In genomic region chr3:126885425-126885824, GRCh38 we compare ENCODE assay signal across 17 cellular contexts.
DNase-seq lines count a peak whose midpoint lies in the region; ATAC-seq and TF ChIP-seq lines count a peak whose summit lies in the region.
"Had no signal": no experiment of that assay in that cellular context is flagged by ENCODE, and none has a peak within 500 bp of the region (broad histone marks: within the 10 kb centered on the region; RNA-seq: fewer than 3 reads in every experiment).

No MANE protein-coding gene starts in this region.

- DNase-seq in SK-N-SH (no peak), IMR-90 (no peak), omental fat pad (ENCODE audit: low spot score) (no peak), colonic mucosa (no peak), NCI-H446 (lab: John Stamatoyannopoulos, UW) (no peak)
- DNase-seq: Calu3; CD4-positive, alpha-beta T cell; CD8-positive, alpha-beta memory T cell; DMS53; DMS79 treated with DMSO at 0.1 percent for 48 hours; GF-D8; GM23248; H7; HCEC 1CT had no signal

- H2BK20ac ChIP-seq in IMR-90 (ENCODE audit: low read depth, low read length) = no peak overlapping the region

- in situ Hi-C loops in IMR-90 (cut with MboI; ENCODE audit: low sequenced_read_pairs) = no loop called here

- H2AFZ ChIP-seq in SK-N-SH (ENCODE audit: low read depth) (no peak overlapping the region), IMR-90 (replicated peaks; ENCODE audit: low read length, poor library complexity) (no peak overlapping the region)
- H2AFZ ChIP-seq: GM23248 had no signal

- no TSS peak for BruUV-seq in IMR-90 (replicated peaks; lab: Mats Ljungman, UMichigan)

- H3K9me3 ChIP-seq in SK-N-SH (no peaks in the 10 kb centered on the region), IMR-90 (ENCODE audit: control insufficient read depth, insufficient read depth, low read length) (no peaks in the 10 kb centered on the region), colonic mucosa (no peaks in the 10 kb centered on the region)
- H3K9me3 ChIP-seq: BLaER1 treated with 17β-estradiol and CSF1 and Interleukin-3, amounts not matched to agents 10 nM and 100 nM had no signal

- H3K36me3 ChIP-seq in SK-N-SH (replicated peaks in 1 of 2; ENCODE audit: control insufficient read depth in 1 of 2, insufficient read depth in 2 of 2, low read length in 1 of 2) (peaks cover 0 to 2% of the 10 kb centered on the region in 2 experiments), IMR-90 (ENCODE audit: control insufficient read depth, insufficient read depth, low read length) (no peaks in the 10 kb centered on the region), colonic mucosa (no peaks in the 10 kb centered on the region)

- no peak overlapping the region for H3K18ac ChIP-seq in IMR-90 (ENCODE audit: low read depth, low read length)

- H4K8ac ChIP-seq in IMR-90 (ENCODE audit: low read depth in 2 of 2, low read length in 2 of 2) = no peak overlapping the region

- TF ChIP-seq POLR2A in IMR-90 (IDR thresholded peaks at IDR 0.05; ENCODE audit: low read depth, low read length) = no peak

- H4K5ac ChIP-seq in IMR-90 (ENCODE audit: low read depth, low read length) = no peak overlapping the region

- H3K9ac ChIP-seq in SK-N-SH = no peak overlapping the region
- no peak overlapping the region for H3K9ac ChIP-seq in IMR-90 (ENCODE audit: low read depth, low read length)
- no peak overlapping the region for H3K9ac ChIP-seq in colonic mucosa (ENCODE audit: low read depth in 2 of 2, low read length in 2 of 2)
- H3K9ac ChIP-seq: BLaER1 treated with 17β-estradiol and CSF1 and Interleukin-3, amounts not matched to agents 10 nM and 100 nM; GM23248 had no signal

- H3K23ac ChIP-seq in IMR-90 (ENCODE audit: low read depth, low read length) = no peak overlapping the region

- H2AK5ac ChIP-seq in IMR-90 (ENCODE audit: low read depth, low read length) = no peak overlapping the region

- H3K4me1 ChIP-seq in SK-N-SH (ENCODE audit: control insufficient read depth in 1 of 2, insufficient read depth in 2 of 2, low read depth in 1 of 2, low read length in 1 of 2) = peaks cover 9 to 46% of the 10 kb centered on the region in 2 experiments
- peaks cover 10% of the 10 kb centered on the region for H3K4me1 ChIP-seq in IMR-90 (ENCODE audit: control insufficient read depth, insufficient read depth, low read length)
- no peaks in the 10 kb centered on the region for H3K4me1 ChIP-seq in colonic mucosa

- no peaks in the 10 kb centered on the region for H3K9me2 ChIP-seq in SK-N-SH

- TF ChIP-seq RAD21 in SK-N-SH (IDR thresholded peaks at IDR 0.05; ENCODE audit: low read length) (no peak), IMR-90 (IDR thresholded peaks at IDR 0.05; ENCODE audit: low read length) (no peak)

- dilution Hi-C loops in IMR-90 (cut with HindIII; ENCODE audit: low sequenced_read_pairs, unreplicated experiment) = no loop called here

- 65% methylated on average over 1 of the region's 1 CpG for WGBS in SK-N-SH (ENCODE audit: low lambda C conversion rate)
- no CpG with 5 or more reads among the region's 1 CpG for whole genome bisulfite sequencing in IMR-90 (ENCODE audit: extremely low coverage in 2 of 2, insufficient read length in 1 of 2), 2 experiments

- TF ChIP-seq CTCF in SK-N-SH (IDR thresholded peaks at IDR 0.05) (no peak), IMR-90 (conservative IDR thresholded peaks at IDR 0.05; ENCODE audit: low read depth, low read length) (no peak), omental fat pad (IDR thresholded peaks at IDR 0.05) (no peak), colonic mucosa (IDR thresholded peaks at IDR 0.05) (no peak)

- no peaks in the 10 kb centered on the region for H3K79me2 ChIP-seq in SK-N-SH (ENCODE audit: insufficient read depth)

- no peaks in the 10 kb centered on the region for H3K79me1 ChIP-seq in IMR-90 (ENCODE audit: low read depth in 1 of 2, low read length in 2 of 2)

- H3K4me3 ChIP-seq in SK-N-SH (ENCODE audit: low read depth in 2 of 2, low read length in 1 of 2) (no peak overlapping the region), IMR-90 (ENCODE audit: insufficient read depth, low read depth, low read length) (no peak overlapping the region), colonic mucosa (no peak overlapping the region)
- H3K4me3 ChIP-seq: BLaER1 treated with 17β-estradiol and CSF1 and Interleukin-3, amounts not matched to agents 10 nM and 100 nM; GM23248 had no signal

- H3K27ac ChIP-seq in SK-N-SH (ENCODE audit: low read depth in 2 of 2, low read length in 1 of 2) = no peak overlapping the region
- H3K27ac ChIP-seq in IMR-90 (ENCODE audit: insufficient read depth, low read length) = no peak overlapping the region
- no peak overlapping the region for H3K27ac ChIP-seq in colonic mucosa
- H3K27ac ChIP-seq: 22Rv1; BLaER1 treated with 17β-estradiol and CSF1 and Interleukin-3, amounts not matched to agents 10 nM and 100 nM; GM23248 had no signal

- intact Hi-C loops in IMR-90 (cut with micrococcal nuclease) (no loop called here), colonic mucosa (cut with DNase I) (no loop called here)

- no peaks in the 10 kb centered on the region for H4K20me1 ChIP-seq in SK-N-SH (ENCODE audit: insufficient read depth)
- no peaks in the 10 kb centered on the region; the same call in 1 of the 2 replicates for H4K20me1 ChIP-seq in IMR-90 (ENCODE audit: insufficient read depth, low read length)

- H3K56ac ChIP-seq in IMR-90 (ENCODE audit: extremely low read depth, insufficient read depth, low read length) = no peak overlapping the region

- H2BK15ac ChIP-seq in IMR-90 (ENCODE audit: low read depth, low read length) = no peak overlapping the region

- no peak overlapping the region for H3K4ac ChIP-seq in IMR-90 (ENCODE audit: low read depth, low read length)

- no peak overlapping the region for H2BK120ac ChIP-seq in IMR-90 (ENCODE audit: low read depth, low read length)

- POLR2A ChIA-PET in SK-N-SH (lab: Yijun Ruan, JAX) (no interaction called here), IMR-90 (lab: Charles Lee; ENCODE audit: unreplicated experiment) (no interaction called here)

- peaks cover 8% of the 10 kb centered on the region for H3F3A ChIP-seq in SK-N-SH (replicated peaks; ENCODE audit: insufficient read depth)

- no peak for ATAC-seq in SK-N-SH treated with all-trans-retinoic acid at 6 μM for 48 hours
- peak; percentile 41 for ATAC-seq in IMR-90 (ENCODE audit: low read depth)
- peak; percentile 72 for ATAC-seq in omental fat pad (ENCODE audit: low FRiP score)

- H2AK9ac ChIP-seq in IMR-90 (replicated peaks; ENCODE audit: low read depth, low read length, poor library complexity) = no peak overlapping the region

- TF ChIP-seq EP300 in SK-N-SH (IDR thresholded peaks at IDR 0.05; ENCODE audit: borderline replicate concordance in 1 of 2, low read depth in 1 of 2, low read length in 1 of 2) = no peak

- H3K27me3 ChIP-seq in SK-N-SH (ENCODE audit: insufficient read depth) (no peaks in the 10 kb centered on the region), IMR-90 (ENCODE audit: control insufficient read depth, insufficient read depth, low read length) (no peaks in the 10 kb centered on the region), colonic mucosa (no peaks in the 10 kb centered on the region)

- CTCF ChIA-PET in SK-N-SH (lab: Yijun Ruan, JAX) = interaction anchor here (0.7 to 2.2 kb wide), 3 partner anchors 13 to 206 kb away, joined by 3 to 7 read pairs (median 3); no protein-coding TSS in a partner anchor
- CTCF ChIA-PET in IMR-90 (lab: Yijun Ruan, JAX) = no interaction called here

- no peak overlapping the region for H2BK5ac ChIP-seq in IMR-90 (ENCODE audit: low read depth, low read length, poor library complexity, severe bottlenecking)

- H3K9me1 ChIP-seq in IMR-90 (ENCODE audit: insufficient read depth, low read length) = peaks cover 3% of the 10 kb centered on the region; the same call in 1 of the 2 replicates

- no peak overlapping the region for H3K14ac ChIP-seq in IMR-90 (replicated peaks; ENCODE audit: low read depth, low read length)

- no peak overlapping the region for H4K91ac ChIP-seq in IMR-90 (ENCODE audit: insufficient read depth, low read depth, low read length)

- H3K4me2 ChIP-seq in SK-N-SH (0 out of 2 replicates have a peak overlapping the region, but pooled peaks have one; percentile 65), IMR-90 (ENCODE audit: low read depth, low read length) (no peak overlapping the region)

TF ChIP-seq in SK-N-SH, 30 proteins besides CTCF, POLR2A, EP300 and RAD21:
- TF ChIP-seq FOXM1 (IDR thresholded peaks at IDR 0.05; ENCODE audit: low read depth) (no peak), MXI1 (IDR thresholded peaks at IDR 0.05; ENCODE audit: low read depth, low read length) (no peak), SMC3 (IDR thresholded peaks at IDR 0.05; ENCODE audit: low read depth, low read length) (no peak)
TF ChIP-seq in SK-N-SH: peak in this region for 0.

TF ChIP-seq in SK-N-SH treated with all-trans-retinoic acid at 6 μM for 48 hours, 23 proteins besides CTCF, POLR2A, EP300 and RAD21:
- TF ChIP-seq ZNF8 (CRISPR knock-in tag; IDR thresholded peaks at IDR 0.05) = no peak
- no peak for TF ChIP-seq OSR1 (CRISPR knock-in tag; IDR thresholded peaks at IDR 0.05)
TF ChIP-seq in SK-N-SH treated with all-trans-retinoic acid at 6 μM for 48 hours: peak in this region for 0.

TF ChIP-seq in IMR-90, 13 proteins besides CTCF, POLR2A, EP300 and RAD21 (continues in another document):
- TF ChIP-seq ELK1 (IDR thresholded peaks at IDR 0.05; ENCODE audit: borderline replicate concordance, low read depth, low read length) (no peak), MAZ (IDR thresholded peaks at IDR 0.05; ENCODE audit: borderline replicate concordance, low read depth, low read length) (no peak), MAFK (IDR thresholded peaks at IDR 0.05; ENCODE audit: low read depth, low read length) (no peak), SMC3 (IDR thresholded peaks at IDR 0.05; ENCODE audit: low read depth, low read length) (no peak), BHLHE40 (IDR thresholded peaks at IDR 0.05; ENCODE audit: low read depth, low read length) (no peak), RFX5 (IDR thresholded peaks at IDR 0.05; ENCODE audit: low read depth, low read length) (no peak), FOS (IDR thresholded peaks at IDR 0.05; ENCODE audit: low read depth, low read length) (no peak), RCOR1 (IDR thresholded peaks at IDR 0.05; ENCODE audit: insufficient replicate concordance, low read length) (no peak), CHD1 (IDR thresholded peaks at IDR 0.05; ENCODE audit: low read depth, low read length) (no peak), CEBPB (IDR thresholded peaks at IDR 0.05; ENCODE audit: low read depth, low read length) (no peak), NFE2L2 (IDR thresholded peaks at IDR 0.05; ENCODE audit: low read depth, low read length) (no peak), MXI1 (IDR thresholded peaks at IDR 0.05; ENCODE audit: borderline replicate concordance, low read depth, low read length) (no peak)
